1 cellular context compared by ENCODE assay signal in genomic region chr19:5680437-5681368, GRCh38.
TF ChIP-seq lines count a peak whose summit lies in the region.

A gene with protein sequence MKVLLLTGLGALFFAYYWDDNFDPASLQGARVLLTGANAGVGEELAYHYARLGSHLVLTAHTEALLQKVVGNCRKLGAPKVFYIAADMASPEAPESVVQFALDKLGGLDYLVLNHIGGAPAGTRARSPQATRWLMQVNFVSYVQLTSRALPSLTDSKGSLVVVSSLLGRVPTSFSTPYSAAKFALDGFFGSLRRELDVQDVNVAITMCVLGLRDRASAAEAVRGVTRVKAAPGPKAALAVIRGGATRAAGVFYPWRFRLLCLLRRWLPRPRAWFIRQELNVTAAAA (plus strand): TSS chr19:5681027. CDS start chr19:5684833, 3,806 bp downstream.
Gene MICOS13 (minus strand): TSS chr19:5680516. CDS start chr19:5680486, 30 bp downstream.

TF ChIP-seq in HepG2, 621 proteins besides CTCF, POLR2A, EP300 and RAD21 (continued from another document and continues in another):
- no peak for TF ChIP-seq AFF4 (CRISPR knock-in tag; IDR thresholded peaks at IDR 0.05)
- TF ChIP-seq, protein P1, sequence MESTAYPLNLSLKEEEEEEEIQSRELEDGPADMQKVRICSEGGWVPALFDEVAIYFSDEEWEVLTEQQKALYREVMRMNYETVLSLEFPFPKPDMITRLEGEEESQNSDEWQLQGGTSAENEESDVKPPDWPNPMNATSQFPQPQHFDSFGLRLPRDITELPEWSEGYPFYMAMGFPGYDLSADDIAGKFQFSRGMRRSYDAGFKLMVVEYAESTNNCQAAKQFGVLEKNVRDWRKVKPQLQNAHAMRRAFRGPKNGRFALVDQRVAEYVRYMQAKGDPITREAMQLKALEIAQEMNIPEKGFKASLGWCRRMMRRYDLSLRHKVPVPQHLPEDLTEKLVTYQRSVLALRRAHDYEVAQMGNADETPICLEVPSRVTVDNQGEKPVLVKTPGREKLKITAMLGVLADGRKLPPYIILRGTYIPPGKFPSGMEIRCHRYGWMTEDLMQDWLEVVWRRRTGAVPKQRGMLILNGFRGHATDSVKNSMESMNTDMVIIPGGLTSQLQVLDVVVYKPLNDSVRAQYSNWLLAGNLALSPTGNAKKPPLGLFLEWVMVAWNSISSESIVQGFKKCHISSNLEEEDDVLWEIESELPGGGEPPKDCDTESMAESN (CRISPR knock-in tag; conservative IDR thresholded peaks at IDR 0.05), result peak; percentile 91
- TF ChIP-seq ZNF572 (CRISPR knock-in tag; IDR thresholded peaks at IDR 0.05), result no peak
- no peak for TF ChIP-seq ZNF10 (CRISPR knock-in tag; IDR thresholded peaks at IDR 0.05; ENCODE audit: borderline replicate concordance, low read depth)
- no peak for TF ChIP-seq SNRNP70 (IDR thresholded peaks at IDR 0.05; ENCODE audit: low read depth, low read length)
- TF ChIP-seq SRSF9 (IDR thresholded peaks at IDR 0.05; ENCODE audit: borderline replicate concordance, insufficient read depth, low read depth, low read length, poor library complexity, severe bottlenecking), result no peak
- TF ChIP-seq FOXA1 (IDR thresholded peaks at IDR 0.05), result no peak
- no peak for TF ChIP-seq FOXA1 (CRISPR knock-in tag; IDR thresholded peaks at IDR 0.05)
- no peak for TF ChIP-seq ZNF589 (CRISPR knock-in tag; conservative IDR thresholded peaks at IDR 0.05)
- no peak for TF ChIP-seq TEAD3 (CRISPR knock-in tag; optimal IDR thresholded peaks at IDR 0.05; ENCODE audit: borderline replicate concordance)
- no peak for TF ChIP-seq ZNF446 (CRISPR knock-in tag; IDR thresholded peaks at IDR 0.05)
- TF ChIP-seq ZNF276 (CRISPR knock-in tag; IDR thresholded peaks at IDR 0.05; ENCODE audit: low read depth), result no peak
- TF ChIP-seq ELF4 (CRISPR knock-in tag; IDR thresholded peaks at IDR 0.05; ENCODE audit: borderline replicate concordance), result no peak; the same call in 1 of the 2 replicates
- TF ChIP-seq ZNF180 (CRISPR knock-in tag; IDR thresholded peaks at IDR 0.05; ENCODE audit: borderline replicate concordance, low read depth), result no peak
- TF ChIP-seq ZMAT3 (CRISPR knock-in tag; conservative IDR thresholded peaks at IDR 0.05), result no peak
- no peak for TF ChIP-seq DMTF1 (CRISPR knock-in tag; IDR thresholded peaks at IDR 0.05)
- TF ChIP-seq PRMT3 (CRISPR knock-in tag; IDR thresholded peaks at IDR 0.05; ENCODE audit: borderline replicate concordance, low read depth), result no peak
- no peak for TF ChIP-seq GATA4 (IDR thresholded peaks at IDR 0.05; ENCODE audit: borderline replicate concordance, low read depth)
- no peak; the same call in 1 of the 2 replicates for TF ChIP-seq MEF2D (CRISPR knock-in tag; IDR thresholded peaks at IDR 0.05)
- TF ChIP-seq ZZZ3 (CRISPR knock-in tag; IDR thresholded peaks at IDR 0.05; ENCODE audit: borderline replicate concordance), result peak; percentile 47; the same call in 1 of the 2 replicates
- no peak for TF ChIP-seq ZSCAN30 (CRISPR knock-in tag; IDR thresholded peaks at IDR 0.05)
- TF ChIP-seq ZKSCAN5 (CRISPR knock-in tag; IDR thresholded peaks at IDR 0.05), result no peak
- TF ChIP-seq, protein P2, sequence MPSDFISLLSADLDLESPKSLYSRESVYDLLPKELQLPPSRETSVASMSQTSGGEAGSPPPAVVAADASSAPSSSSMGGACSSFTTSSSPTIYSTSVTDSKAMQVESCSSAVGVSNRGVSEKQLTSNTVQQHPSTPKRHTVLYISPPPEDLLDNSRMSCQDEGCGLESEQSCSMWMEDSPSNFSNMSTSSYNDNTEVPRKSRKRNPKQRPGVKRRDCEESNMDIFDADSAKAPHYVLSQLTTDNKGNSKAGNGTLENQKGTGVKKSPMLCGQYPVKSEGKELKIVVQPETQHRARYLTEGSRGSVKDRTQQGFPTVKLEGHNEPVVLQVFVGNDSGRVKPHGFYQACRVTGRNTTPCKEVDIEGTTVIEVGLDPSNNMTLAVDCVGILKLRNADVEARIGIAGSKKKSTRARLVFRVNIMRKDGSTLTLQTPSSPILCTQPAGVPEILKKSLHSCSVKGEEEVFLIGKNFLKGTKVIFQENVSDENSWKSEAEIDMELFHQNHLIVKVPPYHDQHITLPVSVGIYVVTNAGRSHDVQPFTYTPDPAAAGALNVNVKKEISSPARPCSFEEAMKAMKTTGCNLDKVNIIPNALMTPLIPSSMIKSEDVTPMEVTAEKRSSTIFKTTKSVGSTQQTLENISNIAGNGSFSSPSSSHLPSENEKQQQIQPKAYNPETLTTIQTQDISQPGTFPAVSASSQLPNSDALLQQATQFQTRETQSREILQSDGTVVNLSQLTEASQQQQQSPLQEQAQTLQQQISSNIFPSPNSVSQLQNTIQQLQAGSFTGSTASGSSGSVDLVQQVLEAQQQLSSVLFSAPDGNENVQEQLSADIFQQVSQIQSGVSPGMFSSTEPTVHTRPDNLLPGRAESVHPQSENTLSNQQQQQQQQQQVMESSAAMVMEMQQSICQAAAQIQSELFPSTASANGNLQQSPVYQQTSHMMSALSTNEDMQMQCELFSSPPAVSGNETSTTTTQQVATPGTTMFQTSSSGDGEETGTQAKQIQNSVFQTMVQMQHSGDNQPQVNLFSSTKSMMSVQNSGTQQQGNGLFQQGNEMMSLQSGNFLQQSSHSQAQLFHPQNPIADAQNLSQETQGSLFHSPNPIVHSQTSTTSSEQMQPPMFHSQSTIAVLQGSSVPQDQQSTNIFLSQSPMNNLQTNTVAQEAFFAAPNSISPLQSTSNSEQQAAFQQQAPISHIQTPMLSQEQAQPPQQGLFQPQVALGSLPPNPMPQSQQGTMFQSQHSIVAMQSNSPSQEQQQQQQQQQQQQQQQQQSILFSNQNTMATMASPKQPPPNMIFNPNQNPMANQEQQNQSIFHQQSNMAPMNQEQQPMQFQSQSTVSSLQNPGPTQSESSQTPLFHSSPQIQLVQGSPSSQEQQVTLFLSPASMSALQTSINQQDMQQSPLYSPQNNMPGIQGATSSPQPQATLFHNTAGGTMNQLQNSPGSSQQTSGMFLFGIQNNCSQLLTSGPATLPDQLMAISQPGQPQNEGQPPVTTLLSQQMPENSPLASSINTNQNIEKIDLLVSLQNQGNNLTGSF (CRISPR knock-in tag; IDR thresholded peaks at IDR 0.05), result no peak
- 0 out of 2 replicates have a peak, but pooled peaks have one; percentile 11 for TF ChIP-seq CEBPG (CRISPR knock-in tag; IDR thresholded peaks at IDR 0.05)
- no peak for TF ChIP-seq SSRP1 (CRISPR knock-in tag; IDR thresholded peaks at IDR 0.05)
- TF ChIP-seq ZNF674 (CRISPR knock-in tag; IDR thresholded peaks at IDR 0.05; ENCODE audit: low read depth), result no peak
- TF ChIP-seq ZBTB42 (CRISPR knock-in tag; IDR thresholded peaks at IDR 0.05), result no peak
- peak; percentile 27; the same call in 1 of the 2 replicates for TF ChIP-seq RXRB (CRISPR knock-in tag; IDR thresholded peaks at IDR 0.05; ENCODE audit: borderline replicate concordance)
- TF ChIP-seq ZNF484 (CRISPR knock-in tag; IDR thresholded peaks at IDR 0.05; ENCODE audit: borderline replicate concordance, low read depth), result no peak
- no peak for TF ChIP-seq ZNF678 (CRISPR knock-in tag; IDR thresholded peaks at IDR 0.05)
- TF ChIP-seq ELF3 (CRISPR knock-in tag; IDR thresholded peaks at IDR 0.05), result peak; percentile 39; the same call in 1 of the 2 replicates
- peak; percentile 15; the same call in 1 of the 2 replicates for TF ChIP-seq FOXK2 (IDR thresholded peaks at IDR 0.05)
- no peak for TF ChIP-seq PCBP2 (optimal IDR thresholded peaks at IDR 0.05; ENCODE audit: low read depth, low read length, poor library complexity, severe bottlenecking)
- TF ChIP-seq, protein P3, sequence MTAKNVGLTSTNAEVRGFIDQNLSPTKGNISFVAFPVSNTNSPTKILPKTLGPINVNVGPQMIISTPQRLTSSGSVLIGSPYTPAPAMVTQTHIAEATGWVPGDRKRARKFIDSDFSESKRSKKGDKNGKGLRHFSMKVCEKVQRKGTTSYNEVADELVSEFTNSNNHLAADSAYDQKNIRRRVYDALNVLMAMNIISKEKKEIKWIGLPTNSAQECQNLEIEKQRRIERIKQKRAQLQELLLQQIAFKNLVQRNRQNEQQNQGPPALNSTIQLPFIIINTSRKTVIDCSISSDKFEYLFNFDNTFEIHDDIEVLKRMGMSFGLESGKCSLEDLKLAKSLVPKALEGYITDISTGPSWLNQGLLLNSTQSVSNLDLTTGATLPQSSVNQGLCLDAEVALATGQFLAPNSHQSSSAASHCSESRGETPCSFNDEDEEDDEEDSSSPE (CRISPR knock-in tag; IDR thresholded peaks at IDR 0.05), result no peak
- TF ChIP-seq ZNF615 (CRISPR knock-in tag; IDR thresholded peaks at IDR 0.05; ENCODE audit: borderline replicate concordance), result no peak
- TF ChIP-seq ZNF616 (CRISPR knock-in tag; IDR thresholded peaks at IDR 0.05; ENCODE audit: low read depth), result no peak
- TF ChIP-seq SIN3B (IDR thresholded peaks at IDR 0.05; ENCODE audit: low read length), result no peak
- no peak for TF ChIP-seq ZSCAN29 (CRISPR knock-in tag; conservative IDR thresholded peaks at IDR 0.05)
- no peak for TF ChIP-seq ZBTB20 (CRISPR knock-in tag; IDR thresholded peaks at IDR 0.05; ENCODE audit: borderline replicate concordance, low read depth)
- TF ChIP-seq CHD2 (IDR thresholded peaks at IDR 0.05; ENCODE audit: low read depth, low read length), result no peak
- 0 out of 4 replicates have a peak, but pooled peaks of 1 of the 2 experiments have one; percentile 2 for TF ChIP-seq NR2F1 (CRISPR knock-in tag; IDR thresholded peaks at IDR 0.05)
- TF ChIP-seq, protein P4, sequence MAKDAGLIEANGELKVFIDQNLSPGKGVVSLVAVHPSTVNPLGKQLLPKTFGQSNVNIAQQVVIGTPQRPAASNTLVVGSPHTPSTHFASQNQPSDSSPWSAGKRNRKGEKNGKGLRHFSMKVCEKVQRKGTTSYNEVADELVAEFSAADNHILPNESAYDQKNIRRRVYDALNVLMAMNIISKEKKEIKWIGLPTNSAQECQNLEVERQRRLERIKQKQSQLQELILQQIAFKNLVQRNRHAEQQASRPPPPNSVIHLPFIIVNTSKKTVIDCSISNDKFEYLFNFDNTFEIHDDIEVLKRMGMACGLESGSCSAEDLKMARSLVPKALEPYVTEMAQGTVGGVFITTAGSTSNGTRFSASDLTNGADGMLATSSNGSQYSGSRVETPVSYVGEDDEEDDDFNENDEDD (CRISPR knock-in tag; IDR thresholded peaks at IDR 0.05; ENCODE audit: borderline replicate concordance), result no peak
